ENCODE assay signal across 19 cellular contexts in genomic region chrX:118569676-118570075, GRCh38.
A peak's percentile ranks its signal among the peaks of the same experiment; 100 is the strongest.
DNase-seq lines count a peak whose midpoint lies in the region; ATAC-seq lines count a peak whose summit lies in the region.
"Had no signal": no experiment of that assay in that cellular context is flagged by ENCODE, and none has a peak within 500 bp of the region (broad histone marks: within the 10 kb centered on the region; RNA-seq: fewer than 3 reads in every experiment).

No MANE protein-coding gene starts in this region.

- H3K27me3 Mint-ChIP-seq in activated T-helper 17 cell treated with anti-CD3 and anti-CD28 coated beads, Interleukin-2, amount 50 U/mL, for 72 hours: no peaks in the 10 kb centered on the region
- no peaks in the 10 kb centered on the region for H3K27me3 Mint-ChIP-seq in central memory CD8-positive, alpha-beta T cell

- ATAC-seq in activated T-helper 17 cell treated with anti-CD3 and anti-CD28 coated beads, Interleukin-2, amount 50 U/mL, for 72 hours (replicated peaks): peak; percentile 84
- ATAC-seq in central memory CD8-positive, alpha-beta T cell (replicated peaks; ENCODE audit: extremely low read depth, poor library complexity, severe bottlenecking): no peak
- peak; percentile 70 for ATAC-seq in stimulated activated effector memory CD8-positive, alpha-beta T cell treated with anti-CD3 and anti-CD28 coated beads, Interleukin-12 subunit alpha, Interleukin-12 subunit beta, amount 100 ng/mL, for 72 hours
- no peak for ATAC-seq in Right ventricle myocardium superior (ENCODE audit: poor library complexity)
- ATAC-seq: heart left ventricle, HepG2, right cardiac atrium had no signal

- H3K36me3 Mint-ChIP-seq in activated T-helper 17 cell treated with anti-CD3 and anti-CD28 coated beads, Interleukin-2, amount 50 U/mL, for 72 hours (ENCODE audit: low read depth): peaks cover 97% of the 10 kb centered on the region
- peaks cover 60% of the 10 kb centered on the region for H3K36me3 Mint-ChIP-seq in central memory CD8-positive, alpha-beta T cell (ENCODE audit: insufficient read depth)
- peaks cover 96% of the 10 kb centered on the region for H3K36me3 Mint-ChIP-seq in stimulated activated effector memory CD8-positive, alpha-beta T cell treated with anti-CD3 and anti-CD28 coated beads, Interleukin-12 subunit alpha, Interleukin-12 subunit beta, amount 100 ng/mL, for 72 hours

- peak overlapping the region; percentile 95 for H3K27ac Mint-ChIP-seq in activated T-helper 17 cell treated with anti-CD3 and anti-CD28 coated beads, Interleukin-2, amount 50 U/mL, for 72 hours
- H3K27ac Mint-ChIP-seq in central memory CD8-positive, alpha-beta T cell (ENCODE audit: low read depth): peak overlapping the region; percentile 32
- peak overlapping the region; percentile 26 for H3K27ac Mint-ChIP-seq in stimulated activated effector memory CD8-positive, alpha-beta T cell treated with anti-CD3 and anti-CD28 coated beads, Interleukin-12 subunit alpha, Interleukin-12 subunit beta, amount 100 ng/mL, for 72 hours

- peak overlapping the region; percentile 60 for H3K4me3 Mint-ChIP-seq in activated T-helper 17 cell treated with anti-CD3 and anti-CD28 coated beads, Interleukin-2, amount 50 U/mL, for 72 hours
- no peak overlapping the region for H3K4me3 Mint-ChIP-seq in central memory CD8-positive, alpha-beta T cell
- H3K4me3 Mint-ChIP-seq in stimulated activated effector memory CD8-positive, alpha-beta T cell treated with anti-CD3 and anti-CD28 coated beads, Interleukin-12 subunit alpha, Interleukin-12 subunit beta, amount 100 ng/mL, for 72 hours: no peak overlapping the region
- H3K4me3 Mint-ChIP-seq: immature natural killer cell had no signal

- H3K4me1 Mint-ChIP-seq in activated T-helper 17 cell treated with anti-CD3 and anti-CD28 coated beads, Interleukin-2, amount 50 U/mL, for 72 hours: peaks cover 4% of the 10 kb centered on the region
- peaks cover 1% of the 10 kb centered on the region for H3K4me1 Mint-ChIP-seq in central memory CD8-positive, alpha-beta T cell
- H3K4me1 Mint-ChIP-seq in stimulated activated effector memory CD8-positive, alpha-beta T cell treated with anti-CD3 and anti-CD28 coated beads, Interleukin-12 subunit alpha, Interleukin-12 subunit beta, amount 100 ng/mL, for 72 hours: peaks cover 8% of the 10 kb centered on the region

- intact Hi-C loops in Right ventricle myocardium superior (cut with DNase I): no loop called here

- peak; percentile 4 to 25 (median 9) for DNase-seq in stimulated activated CD4-positive, alpha-beta T cell treated with anti-CD3 and anti-CD28 coated beads, Interleukin-12 subunit alpha, Interleukin-12 subunit beta, amount 100 ng/mL, for 48 hours (ENCODE audit: low read depth in 2 of 3, low spot score in 1 of 3)
- DNase-seq in stimulated activated CD4-positive, alpha-beta T cell treated with anti-CD3 and anti-CD28 coated beads, Interleukin-12 subunit alpha, Interleukin-12 subunit beta, amount 100 ng/mL, for 4 hours: no peak
- no peak for DNase-seq in central memory CD8-positive, alpha-beta T cell (ENCODE audit: low spot score in 2 of 2)
- no peak for DNase-seq in stimulated activated effector memory CD8-positive, alpha-beta T cell treated with anti-CD3 and anti-CD28 coated beads, Interleukin-12 subunit alpha, Interleukin-12 subunit beta, amount 100 ng/mL, for 72 hours (ENCODE audit: low spot score in 2 of 2)
- no peak for DNase-seq in hippocampal formation (lab: John Stamatoyannopoulos, UW)
- DNase-seq in Right ventricle myocardium superior: no peak
- DNase-seq in NCI-H1694 treated with DMSO at 0.1 percent for 48 hours (lab: John Stamatoyannopoulos, UW): no peak
- DNase-seq: Caco-2, dorsolateral prefrontal cortex, EL, erythroblast, GOT3, heart left ventricle, immature natural killer cell, NCI-H2029, NCI-H446 treated with DMSO at 0.1 percent for 48 hours, right cardiac atrium had no signal

- no peaks in the 10 kb centered on the region for H3K9me3 Mint-ChIP-seq in activated T-helper 17 cell treated with anti-CD3 and anti-CD28 coated beads, Interleukin-2, amount 50 U/mL, for 72 hours
- H3K9me3 Mint-ChIP-seq in central memory CD8-positive, alpha-beta T cell: no peaks in the 10 kb centered on the region
- no peaks in the 10 kb centered on the region for H3K9me3 Mint-ChIP-seq in stimulated activated effector memory CD8-positive, alpha-beta T cell treated with anti-CD3 and anti-CD28 coated beads, Interleukin-12 subunit alpha, Interleukin-12 subunit beta, amount 100 ng/mL, for 72 hours
- H3K9me3 Mint-ChIP-seq: immature natural killer cell had no signal

Comparison
In these comparisons a context has a peak if more than half of its experiments do, and no peak if none do; other contexts are left out.
1. DNase-seq: peak in stimulated activated CD4-positive, alpha-beta T cell treated with anti-CD3 and anti-CD28 coated beads, Interleukin-12 subunit alpha, Interleukin-12 subunit beta, amount 100 ng/mL, for 48 hours (3 of 3); none in stimulated activated CD4-positive, alpha-beta T cell treated with anti-CD3 and anti-CD28 coated beads, Interleukin-12 subunit alpha, Interleukin-12 subunit beta, amount 100 ng/mL, for 4 hours (single experiment), central memory CD8-positive, alpha-beta T cell (0 of 2), stimulated activated effector memory CD8-positive, alpha-beta T cell treated with anti-CD3 and anti-CD28 coated beads, Interleukin-12 subunit alpha, Interleukin-12 subunit beta, amount 100 ng/mL, for 72 hours (0 of 2), hippocampal formation (0 of 2), Right ventricle myocardium superior (single experiment) and NCI-H1694 treated with DMSO at 0.1 percent for 48 hours (single experiment).
2. ATAC-seq: peak in activated T-helper 17 cell treated with anti-CD3 and anti-CD28 coated beads, Interleukin-2, amount 50 U/mL, for 72 hours (single experiment) and stimulated activated effector memory CD8-positive, alpha-beta T cell treated with anti-CD3 and anti-CD28 coated beads, Interleukin-12 subunit alpha, Interleukin-12 subunit beta, amount 100 ng/mL, for 72 hours (single experiment); none in central memory CD8-positive, alpha-beta T cell (single experiment) and Right ventricle myocardium superior (single experiment).
3. H3K27ac Mint-ChIP-seq: peak in every context shown above with its lines; median percentile 95 in activated T-helper 17 cell treated with anti-CD3 and anti-CD28 coated beads, Interleukin-2, amount 50 U/mL, for 72 hours; 32 in central memory CD8-positive, alpha-beta T cell; 26 in stimulated activated effector memory CD8-positive, alpha-beta T cell treated with anti-CD3 and anti-CD28 coated beads, Interleukin-12 subunit alpha, Interleukin-12 subunit beta, amount 100 ng/mL, for 72 hours.